Comparison of ENCODE assay signal across 21 cellular contexts in the genomic region with DNA sequence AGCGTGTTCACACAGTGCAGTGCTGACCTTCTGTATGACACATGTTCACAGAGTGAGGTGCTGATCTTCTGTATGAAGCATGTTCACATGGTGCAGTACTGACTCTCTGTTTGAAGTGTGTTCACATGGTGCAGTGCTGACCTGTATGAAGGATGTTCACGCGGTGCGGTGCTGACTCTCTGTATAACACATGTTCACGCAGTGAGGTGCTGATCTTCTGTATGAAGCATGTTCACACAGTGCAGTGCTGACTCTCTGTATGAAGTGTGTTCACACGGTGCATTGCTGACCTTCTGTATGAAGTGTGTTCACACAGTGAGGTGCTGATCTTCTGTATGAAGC. TPM values are rescaled to one million over a fixed set of nuclear protein-coding genes. Genes with fewer than 3 reads are reported as not detected.
DNase-seq lines count a peak whose midpoint lies in the region; ATAC-seq, FAIRE-seq and TF ChIP-seq lines count a peak whose summit lies in the region.
"Had no signal": no experiment of that assay in that cellular context is flagged by ENCODE, and none has a peak within 500 bp of the region (broad histone marks: within the 10 kb centered on the region; RNA-seq: fewer than 3 reads in every experiment).

No MANE protein-coding gene starts in this region.

- no peak for TF ChIP-seq POLR2A in endothelial cell of umbilical vein (IDR thresholded peaks at IDR 0.05; ENCODE audit: low read depth, low read length)

- no peak for ATAC-seq in activated naive CD4-positive, alpha-beta T cell treated with anti-CD3 and anti-CD28 coated beads, Interleukin-2, amount 50 U/mL, for 72 hours
- no peak for ATAC-seq in T-cell (replicated peaks in 1 of 4)
- ATAC-seq: right lobe of liver, Right ventricle myocardium inferior had no signal

- H3K4me2 ChIP-seq in endothelial cell of umbilical vein (ENCODE audit: insufficient read depth, low read length), result no peak overlapping the region

- dilution Hi-C loops in endothelial cell of umbilical vein (cut with MboI; ENCODE audit: extremely low pct_ligation_motif_present, low sequenced_read_pairs), result no loop called here

- peaks cover 2% of the 10 kb centered on the region for H3K36me3 Mint-ChIP-seq in activated naive CD4-positive, alpha-beta T cell treated with anti-CD3 and anti-CD28 coated beads for 36 hours (ENCODE audit: low read depth)
- peaks cover 12 to 15% of the 10 kb centered on the region in 2 donors for H3K36me3 Mint-ChIP-seq in activated naive CD4-positive, alpha-beta T cell treated with anti-CD3 and anti-CD28 coated beads, Interleukin-2, amount 50 U/mL, for 72 hours
- no peaks in the 10 kb centered on the region for H3K36me3 Mint-ChIP-seq in T-cell
- H3K36me3 Mint-ChIP-seq in type B pancreatic cell, result no peaks in the 10 kb centered on the region
- H3K36me3 Mint-ChIP-seq: brain had no signal

- H3K4me3 Mint-ChIP-seq in activated naive CD4-positive, alpha-beta T cell treated with anti-CD3 and anti-CD28 coated beads for 36 hours, result no peak overlapping the region
- H3K4me3 Mint-ChIP-seq in T-cell (no peak overlapping the region), type B pancreatic cell (no peak overlapping the region)
- H3K4me3 Mint-ChIP-seq: brain had no signal

- intact Hi-C loops in activated naive CD4-positive, alpha-beta T cell treated with anti-CD3 and anti-CD28 coated beads for 36 hours (cut with micrococcal nuclease), result no loop called here
- intact Hi-C loops in endothelial cell of umbilical vein (cut with micrococcal nuclease), result loop anchor here (10.0 kb wide), 1 partner anchor 1238 kb away; no protein-coding TSS in a partner anchor

- peak overlapping the region; percentile 100 for H3K27ac Mint-ChIP-seq in activated naive CD4-positive, alpha-beta T cell treated with anti-CD3 and anti-CD28 coated beads for 36 hours
- peak overlapping the region in 1 of 2 donors; percentile 98 for H3K27ac Mint-ChIP-seq in activated naive CD4-positive, alpha-beta T cell treated with anti-CD3 and anti-CD28 coated beads, Interleukin-2, amount 50 U/mL, for 72 hours
- peak overlapping the region; percentile 65 to 98 for H3K27ac Mint-ChIP-seq in T-cell
- peak overlapping the region; percentile 16 for H3K27ac Mint-ChIP-seq in type B pancreatic cell
- H3K27ac Mint-ChIP-seq: brain had no signal

- no peak for DNase-seq in activated naive CD4-positive, alpha-beta T cell treated with anti-CD3 and anti-CD28 coated beads for 36 hours
- DNase-seq in activated naive CD4-positive, alpha-beta T cell treated with anti-CD3 and anti-CD28 coated beads, Interleukin-2, amount 50 U/mL, for 72 hours (ENCODE audit: low spot score in 2 of 2), result no peak
- DNase-seq in T-cell, result no peak
- DNase-seq in endothelial cell of umbilical vein (ENCODE audit: low read depth, low spot score), result no peak
- peak; percentile 31 for DNase-seq in type B pancreatic cell (ENCODE audit: extremely low spot score, unreplicated experiment)
- no peak for DNase-seq in activated gamma-delta T cell (lab: John Stamatoyannopoulos, UW)
- DNase-seq in NCI-H1092 treated with DMSO at 0.1 percent for 48 hours (lab: John Stamatoyannopoulos, UW), result no peak
- no peak for DNase-seq in cerebellum (ENCODE audit: low spot score)
- DNase-seq: activated naive CD4-positive, alpha-beta T cell treated with anti-CD3 and anti-CD28 coated beads, Interleukin-2, amount 50 U/mL, for 16 hours; colonic mucosa; hippocampal formation; islet precursor cell; NCI-H2029 treated with DMSO at 0.1 percent for 48 hours; NCI-H510A; right lobe of liver; stomach; WERI-Rb-1 had no signal

- no peak for FAIRE-seq in endothelial cell of umbilical vein (lab: Jason Lieb, UNC)
- FAIRE-seq: GM19239 had no signal

- H3K4me3 ChIP-seq in endothelial cell of umbilical vein (replicated peaks in 1 of 3; ENCODE audit: insufficient read depth in 1 of 3, low read depth in 1 of 3, low read length in 3 of 3), result no peak overlapping the region
- H3K4me3 ChIP-seq: colonic mucosa, HAP-1, right lobe of liver, stomach had no signal

- no peaks in the 10 kb centered on the region for H3K36me3 ChIP-seq in endothelial cell of umbilical vein (ENCODE audit: control insufficient read depth in 2 of 2, extremely low read depth in 1 of 2, insufficient read depth in 2 of 2, low read length in 2 of 2)
- H3K36me3 ChIP-seq: colonic mucosa, HAP-1, right lobe of liver, stomach, WERI-Rb-1 had no signal

- H3K9me3 Mint-ChIP-seq in activated naive CD4-positive, alpha-beta T cell treated with anti-CD3 and anti-CD28 coated beads for 36 hours, result peaks cover 5% of the 10 kb centered on the region
- H3K9me3 Mint-ChIP-seq in activated naive CD4-positive, alpha-beta T cell treated with anti-CD3 and anti-CD28 coated beads, Interleukin-2, amount 50 U/mL, for 72 hours, result peaks cover 9 to 13% of the 10 kb centered on the region in 2 donors
- peaks cover 0 to 5% (median 0%) of the 10 kb centered on the region in 3 donors for H3K9me3 Mint-ChIP-seq in T-cell
- H3K9me3 Mint-ChIP-seq in type B pancreatic cell, result peaks cover 4% of the 10 kb centered on the region
- H3K9me3 Mint-ChIP-seq: brain had no signal

- no peaks in the 10 kb centered on the region for H3K79me2 ChIP-seq in endothelial cell of umbilical vein (ENCODE audit: control insufficient read depth, insufficient read depth, low read length)

- CTCF ChIA-PET in activated naive CD4-positive, alpha-beta T cell treated with anti-CD3 and anti-CD28 coated beads for 36 hours (lab: Charles Lee), result interaction anchor here (1.7 kb wide), 1 partner anchor 84 kb away, joined by 6 read pairs; no protein-coding TSS in a partner anchor
- CTCF ChIA-PET in T-cell (lab: Charles Lee), result no interaction called here
- CTCF ChIA-PET in endothelial cell of umbilical vein (lab: Charles Lee), result interaction anchor here (4.1 kb wide), 1 partner anchor 61 kb away, joined by 36 read pairs; no protein-coding TSS in a partner anchor

- H3K27me3 Mint-ChIP-seq in activated naive CD4-positive, alpha-beta T cell treated with anti-CD3 and anti-CD28 coated beads for 36 hours (ENCODE audit: low read depth), result no peaks in the 10 kb centered on the region
- no peaks in the 10 kb centered on the region for H3K27me3 Mint-ChIP-seq in T-cell
- no peaks in the 10 kb centered on the region for H3K27me3 Mint-ChIP-seq in type B pancreatic cell
- H3K27me3 Mint-ChIP-seq: brain had no signal

- no peak overlapping the region for H3K9ac ChIP-seq in endothelial cell of umbilical vein (replicated peaks; ENCODE audit: extremely low read depth, insufficient read depth, low read length)

- H3K9me1 ChIP-seq in endothelial cell of umbilical vein (replicated peaks; ENCODE audit: control insufficient read depth, extremely low read depth, insufficient read depth, low read length), result no peaks in the 10 kb centered on the region

- POLR2A ChIA-PET in T-cell (lab: Charles Lee) (no interaction called here), endothelial cell of umbilical vein (lab: Charles Lee) (no interaction called here)

- BruUV-seq in endothelial cell of umbilical vein (replicated peaks; lab: Mats Ljungman, UMichigan), result no TSS peak

- no peak for TF ChIP-seq CTCF in endothelial cell of umbilical vein (IDR thresholded peaks at IDR 0.05; ENCODE audit: extremely low read depth in 1 of 2, insufficient read depth in 1 of 2, low read depth in 1 of 2, low read length in 2 of 2)
- no peak for TF ChIP-seq CTCF in type B pancreatic cell (conservative IDR thresholded peaks at IDR 0.05)

- no peaks in the 10 kb centered on the region for H3K9me3 ChIP-seq in endothelial cell of umbilical vein (replicated peaks; ENCODE audit: control insufficient read depth, insufficient read depth, low read length)
- H3K9me3 ChIP-seq: colonic mucosa, HAP-1, right lobe of liver, stomach had no signal

- H3K4me1 Mint-ChIP-seq in activated naive CD4-positive, alpha-beta T cell treated with anti-CD3 and anti-CD28 coated beads for 36 hours (ENCODE audit: low read depth), result peaks cover 69% of the 10 kb centered on the region
- H3K4me1 Mint-ChIP-seq in T-cell (peaks cover 60 to 67% (median 64%) of the 10 kb centered on the region in 3 donors), type B pancreatic cell (ENCODE audit: unreplicated experiment) (peaks cover 32% of the 10 kb centered on the region)

- no peaks in the 10 kb centered on the region for H3K27me3 ChIP-seq in endothelial cell of umbilical vein (ENCODE audit: control insufficient read depth in 2 of 2, insufficient read depth in 2 of 2, low read length in 2 of 2)
- H3K27me3 ChIP-seq: colonic mucosa, right lobe of liver, stomach had no signal

- peak overlapping the region; percentile 96 for H3K27ac ChIP-seq in endothelial cell of umbilical vein (ENCODE audit: insufficient read depth, low read depth, low read length)
- H3K27ac ChIP-seq: colonic mucosa, WERI-Rb-1 had no signal

- H2AFZ ChIP-seq in endothelial cell of umbilical vein (ENCODE audit: low read depth, low read length), result no peak overlapping the region

- H3K4me1 ChIP-seq in endothelial cell of umbilical vein (ENCODE audit: control insufficient read depth, extremely low read depth, insufficient read depth, low read length), result peaks cover 56% of the 10 kb centered on the region
- H3K4me1 ChIP-seq: colonic mucosa had no signal

- no peaks in the 10 kb centered on the region for H4K20me1 ChIP-seq in endothelial cell of umbilical vein (replicated peaks; ENCODE audit: control insufficient read depth, extremely low read depth, insufficient read depth, low read length)

RNA-seq across cellular contexts. Expression of a gene that starts 10.8 kb away (rescaled TPM):
- total RNA-seq in activated naive CD4-positive, alpha-beta T cell treated with anti-CD3 and anti-CD28 coated beads for 36 hours, result 100 to 1,000 TPM; 200 to 208 TPM
- 100 to 1,000 TPM; 121 to 169 TPM for total RNA-seq in activated naive CD4-positive, alpha-beta T cell treated with anti-CD3 and anti-CD28 coated beads, Interleukin-2, amount 50 U/mL, for 72 hours
- 10 to 100 TPM; 40.3 to 60.9 (median 50.7) TPM for total RNA-seq in T-cell
- total RNA-seq in endothelial cell of umbilical vein, result 23.3 and 24.0 TPM in 2 replicates
- polyA plus RNA-seq in endothelial cell of umbilical vein, result 5.9 and 6.7 TPM in 2 replicates
- polyA plus RNA-seq in endothelial cell of umbilical vein (2011; cell fraction: cytosol; rRNA removed), result 10.6 and 11.9 TPM in 2 replicates
- 5.7 and 9.4 TPM in 2 replicates for polyA plus RNA-seq in endothelial cell of umbilical vein (2011; cell fraction: nucleus; rRNA removed)
- polyA plus RNA-seq in endothelial cell of umbilical vein (2012), result 11.5 and 15.7 TPM in 2 replicates
- polyA minus RNA-seq in endothelial cell of umbilical vein, result 5.7 and 6.0 TPM in 2 replicates
- 31.9 TPM for polyA minus RNA-seq in endothelial cell of umbilical vein (2011; cell fraction: cytosol; rRNA and poly(A)+ RNA removed)
- polyA minus RNA-seq in endothelial cell of umbilical vein (2011; cell fraction: nucleus; rRNA and poly(A)+ RNA removed), result 3.5 and 5.7 TPM in 2 replicates
- total RNA-seq in type B pancreatic cell (ENCODE audit: low replicate concordance), result 31.2 and 52.0 TPM in 2 replicates
- total RNA-seq in cerebellum, result 2.9 TPM

RNA-seq across cellular contexts. Expression of a gene that starts 50.6 kb away (rescaled TPM):
- 10 to 100 TPM; 72.2 to 75.8 TPM for total RNA-seq in activated naive CD4-positive, alpha-beta T cell treated with anti-CD3 and anti-CD28 coated beads for 36 hours
- total RNA-seq in activated naive CD4-positive, alpha-beta T cell treated with anti-CD3 and anti-CD28 coated beads, Interleukin-2, amount 50 U/mL, for 72 hours, result 100 to 1,000 TPM in 1 of 2 donors, 10 to 100 TPM in 1; 51.3 to 102 TPM
- total RNA-seq in T-cell (10 to 100 TPM; 43.2 to 57.2 (median 47.1) TPM), endothelial cell of umbilical vein (37.0 and 58.0 TPM in 2 replicates), type B pancreatic cell (ENCODE audit: low replicate concordance) (6.0 and 6.5 TPM in 2 replicates), cerebellum (4.2 TPM)
- 47.3 and 51.6 TPM in 2 replicates for polyA plus RNA-seq in endothelial cell of umbilical vein
- polyA plus RNA-seq in endothelial cell of umbilical vein (2011; cell fraction: cytosol; rRNA removed), result 37.5 and 38.5 TPM in 2 replicates
- polyA plus RNA-seq in endothelial cell of umbilical vein (2011; cell fraction: nucleus; rRNA removed), result 32.0 and 44.9 TPM in 2 replicates
- 23.4 and 26.9 TPM in 2 replicates for polyA plus RNA-seq in endothelial cell of umbilical vein (2012)
- polyA minus RNA-seq in endothelial cell of umbilical vein, result 94.7 and 96.7 TPM in 2 replicates
- not detected for polyA minus RNA-seq in endothelial cell of umbilical vein (2011; cell fraction: cytosol; rRNA and poly(A)+ RNA removed)
- 25.6 and 46.0 TPM in 2 replicates for polyA minus RNA-seq in endothelial cell of umbilical vein (2011; cell fraction: nucleus; rRNA and poly(A)+ RNA removed)

Comparison
In these comparisons a context has a peak if more than half of its experiments do, and no peak if none do; other contexts are left out.
1. CTCF ChIA-PET loops: an anchor here in activated naive CD4-positive, alpha-beta T cell treated with anti-CD3 and anti-CD28 coated beads for 36 hours (1.7 kb wide) and endothelial cell of umbilical vein (4.1 kb wide); none called in T-cell.